ENCODE assay signal across 1 cellular context in genomic region chr17:2594657-2595085, GRCh38.
TF ChIP-seq lines count a peak whose summit lies in the region.

No MANE protein-coding gene starts in this region.

TF ChIP-seq in GM12878, 131 proteins besides CTCF, POLR2A, EP300 and RAD21 (continued from another document):
- TF ChIP-seq, protein P1, sequence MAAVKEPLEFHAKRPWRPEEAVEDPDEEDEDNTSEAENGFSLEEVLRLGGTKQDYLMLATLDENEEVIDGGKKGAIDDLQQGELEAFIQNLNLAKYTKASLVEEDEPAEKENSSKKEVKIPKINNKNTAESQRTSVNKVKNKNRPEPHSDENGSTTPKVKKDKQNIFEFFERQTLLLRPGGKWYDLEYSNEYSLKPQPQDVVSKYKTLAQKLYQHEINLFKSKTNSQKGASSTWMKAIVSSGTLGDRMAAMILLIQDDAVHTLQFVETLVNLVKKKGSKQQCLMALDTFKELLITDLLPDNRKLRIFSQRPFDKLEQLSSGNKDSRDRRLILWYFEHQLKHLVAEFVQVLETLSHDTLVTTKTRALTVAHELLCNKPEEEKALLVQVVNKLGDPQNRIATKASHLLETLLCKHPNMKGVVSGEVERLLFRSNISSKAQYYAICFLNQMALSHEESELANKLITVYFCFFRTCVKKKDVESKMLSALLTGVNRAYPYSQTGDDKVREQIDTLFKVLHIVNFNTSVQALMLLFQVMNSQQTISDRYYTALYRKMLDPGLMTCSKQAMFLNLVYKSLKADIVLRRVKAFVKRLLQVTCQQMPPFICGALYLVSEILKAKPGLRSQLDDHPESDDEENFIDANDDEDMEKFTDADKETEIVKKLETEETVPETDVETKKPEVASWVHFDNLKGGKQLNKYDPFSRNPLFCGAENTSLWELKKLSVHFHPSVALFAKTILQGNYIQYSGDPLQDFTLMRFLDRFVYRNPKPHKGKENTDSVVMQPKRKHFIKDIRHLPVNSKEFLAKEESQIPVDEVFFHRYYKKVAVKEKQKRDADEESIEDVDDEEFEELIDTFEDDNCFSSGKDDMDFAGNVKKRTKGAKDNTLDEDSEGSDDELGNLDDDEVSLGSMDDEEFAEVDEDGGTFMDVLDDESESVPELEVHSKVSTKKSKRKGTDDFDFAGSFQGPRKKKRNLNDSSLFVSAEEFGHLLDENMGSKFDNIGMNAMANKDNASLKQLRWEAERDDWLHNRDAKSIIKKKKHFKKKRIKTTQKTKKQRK (IDR thresholded peaks at IDR 0.05; ENCODE audit: low read depth, low read length), result no peak
- no peak for TF ChIP-seq PKNOX1 (IDR thresholded peaks at IDR 0.05)
- TF ChIP-seq HDAC6 (IDR thresholded peaks at IDR 0.05; ENCODE audit: unreplicated experiment), result no peak
- TF ChIP-seq NR2C1 (IDR thresholded peaks at IDR 0.05), result no peak
- TF ChIP-seq DPF2 (IDR thresholded peaks at IDR 0.05), result no peak
- TF ChIP-seq HDAC2 (IDR thresholded peaks at IDR 0.05), result no peak
- no peak for TF ChIP-seq IKZF2 (IDR thresholded peaks at IDR 0.05)
- no peak for TF ChIP-seq IRF5 (IDR thresholded peaks at IDR 0.05; ENCODE audit: borderline replicate concordance)
- TF ChIP-seq ZBED1 (IDR thresholded peaks at IDR 0.05; ENCODE audit: borderline replicate concordance), result no peak
- TF ChIP-seq, protein P2, sequence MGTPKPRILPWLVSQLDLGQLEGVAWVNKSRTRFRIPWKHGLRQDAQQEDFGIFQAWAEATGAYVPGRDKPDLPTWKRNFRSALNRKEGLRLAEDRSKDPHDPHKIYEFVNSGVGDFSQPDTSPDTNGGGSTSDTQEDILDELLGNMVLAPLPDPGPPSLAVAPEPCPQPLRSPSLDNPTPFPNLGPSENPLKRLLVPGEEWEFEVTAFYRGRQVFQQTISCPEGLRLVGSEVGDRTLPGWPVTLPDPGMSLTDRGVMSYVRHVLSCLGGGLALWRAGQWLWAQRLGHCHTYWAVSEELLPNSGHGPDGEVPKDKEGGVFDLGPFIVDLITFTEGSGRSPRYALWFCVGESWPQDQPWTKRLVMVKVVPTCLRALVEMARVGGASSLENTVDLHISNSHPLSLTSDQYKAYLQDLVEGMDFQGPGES (IDR thresholded peaks at IDR 0.05), result no peak
- TF ChIP-seq ZNF592 (IDR thresholded peaks at IDR 0.05), result no peak
- TF ChIP-seq, protein P3, sequence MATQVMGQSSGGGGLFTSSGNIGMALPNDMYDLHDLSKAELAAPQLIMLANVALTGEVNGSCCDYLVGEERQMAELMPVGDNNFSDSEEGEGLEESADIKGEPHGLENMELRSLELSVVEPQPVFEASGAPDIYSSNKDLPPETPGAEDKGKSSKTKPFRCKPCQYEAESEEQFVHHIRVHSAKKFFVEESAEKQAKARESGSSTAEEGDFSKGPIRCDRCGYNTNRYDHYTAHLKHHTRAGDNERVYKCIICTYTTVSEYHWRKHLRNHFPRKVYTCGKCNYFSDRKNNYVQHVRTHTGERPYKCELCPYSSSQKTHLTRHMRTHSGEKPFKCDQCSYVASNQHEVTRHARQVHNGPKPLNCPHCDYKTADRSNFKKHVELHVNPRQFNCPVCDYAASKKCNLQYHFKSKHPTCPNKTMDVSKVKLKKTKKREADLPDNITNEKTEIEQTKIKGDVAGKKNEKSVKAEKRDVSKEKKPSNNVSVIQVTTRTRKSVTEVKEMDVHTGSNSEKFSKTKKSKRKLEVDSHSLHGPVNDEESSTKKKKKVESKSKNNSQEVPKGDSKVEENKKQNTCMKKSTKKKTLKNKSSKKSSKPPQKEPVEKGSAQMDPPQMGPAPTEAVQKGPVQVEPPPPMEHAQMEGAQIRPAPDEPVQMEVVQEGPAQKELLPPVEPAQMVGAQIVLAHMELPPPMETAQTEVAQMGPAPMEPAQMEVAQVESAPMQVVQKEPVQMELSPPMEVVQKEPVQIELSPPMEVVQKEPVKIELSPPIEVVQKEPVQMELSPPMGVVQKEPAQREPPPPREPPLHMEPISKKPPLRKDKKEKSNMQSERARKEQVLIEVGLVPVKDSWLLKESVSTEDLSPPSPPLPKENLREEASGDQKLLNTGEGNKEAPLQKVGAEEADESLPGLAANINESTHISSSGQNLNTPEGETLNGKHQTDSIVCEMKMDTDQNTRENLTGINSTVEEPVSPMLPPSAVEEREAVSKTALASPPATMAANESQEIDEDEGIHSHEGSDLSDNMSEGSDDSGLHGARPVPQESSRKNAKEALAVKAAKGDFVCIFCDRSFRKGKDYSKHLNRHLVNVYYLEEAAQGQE (IDR thresholded peaks at IDR 0.05; ENCODE audit: low read depth, low read length), result no peak
- TF ChIP-seq CHD2 (IDR thresholded peaks at IDR 0.05; ENCODE audit: borderline replicate concordance, low read depth, low read length), result no peak
